29 cellular contexts compared by ENCODE assay signal in genomic region chrX:115260330-115260729, GRCh38. TPM values are rescaled to one million over a fixed set of nuclear protein-coding genes. Genes with fewer than 3 reads are reported as not detected.
DNase-seq lines count a peak whose midpoint lies in the region; ATAC-seq, FAIRE-seq and TF ChIP-seq lines count a peak whose summit lies in the region.
"Had no signal": no experiment of that assay in that cellular context is flagged by ENCODE, and none has a peak within 500 bp of the region (broad histone marks: within the 10 kb centered on the region; RNA-seq: fewer than 3 reads in every experiment).

No MANE protein-coding gene starts in this region.

- TF ChIP-seq CTCF in A549 (IDR thresholded peaks at IDR 0.05) (no peak), astrocyte (IDR thresholded peaks at IDR 0.05; ENCODE audit: insufficient read depth, low read depth, low read length) (no peak), hepatocyte (IDR thresholded peaks at IDR 0.05; ENCODE audit: poor library complexity) (no peak)

- TF ChIP-seq RAD21 in A549 (conservative IDR thresholded peaks at IDR 0.05 in 1 of 2, IDR thresholded peaks at IDR 0.05 in 1 of 2), result no peak

- H2AFZ ChIP-seq in astrocyte (ENCODE audit: low read depth, low read length) (no peak overlapping the region), hepatocyte (no peak overlapping the region)
- H2AFZ ChIP-seq: GM23338 had no signal

- H3K4me2 ChIP-seq in A549 (no peak overlapping the region), astrocyte (ENCODE audit: low read length) (no peak overlapping the region), hepatocyte (no peak overlapping the region)
- H3K4me2 ChIP-seq: GM23338 had no signal

- H3K4me3 ChIP-seq in A549, result no peak overlapping the region
- no peak overlapping the region for H3K4me3 ChIP-seq in astrocyte (ENCODE audit: insufficient read depth, low read depth, low read length)
- no peak overlapping the region for H3K4me3 ChIP-seq in hepatocyte
- H3K4me3 ChIP-seq: body of pancreas, coronary artery, gastrocnemius medialis, GM23338, prostate gland, skin epidermis, upper lobe of left lung had no signal

- H3K79me2 ChIP-seq in astrocyte (ENCODE audit: insufficient read depth, low read length) (no peaks in the 10 kb centered on the region), hepatocyte (no peaks in the 10 kb centered on the region)

- H3K36me3 ChIP-seq in astrocyte (ENCODE audit: insufficient read depth, low read length), result no peaks in the 10 kb centered on the region
- H3K36me3 ChIP-seq in hepatocyte (replicated peaks; ENCODE audit: insufficient read depth, low read depth), result no peaks in the 10 kb centered on the region
- H3K36me3 ChIP-seq: gastrocnemius medialis, prostate gland, upper lobe of left lung had no signal

- no peaks in the 10 kb centered on the region for H3K27me3 Mint-ChIP-seq in astrocyte (ENCODE audit: low read depth, unreplicated experiment)
- H3K27me3 Mint-ChIP-seq: activated CD4-positive, alpha-beta T cell treated with anti-CD3 and anti-CD28 coated beads, Interleukin-2, amount 10 ng/mL, durations not matched to agents 24 days and 14 days; CD4-positive, CD25-positive, alpha-beta regulatory T cell had no signal

- no peaks in the 10 kb centered on the region for H4K20me1 ChIP-seq in astrocyte (ENCODE audit: insufficient read depth, low read length)
- no peaks in the 10 kb centered on the region for H4K20me1 ChIP-seq in hepatocyte (ENCODE audit: insufficient read depth, poor library complexity, severe bottlenecking)

- H3K9me3 ChIP-seq in A549 (no peaks in the 10 kb centered on the region), astrocyte (ENCODE audit: insufficient read depth, low read depth, low read length) (no peaks in the 10 kb centered on the region), hepatocyte (ENCODE audit: low read depth) (no peaks in the 10 kb centered on the region)
- H3K9me3 ChIP-seq: body of pancreas, gastrocnemius medialis, prostate gland, upper lobe of left lung had no signal

- no peak overlapping the region for H3K9ac ChIP-seq in astrocyte (ENCODE audit: low read length)

- ATAC-seq in A549 (no peak), GM19351 (IDR thresholded peaks at IDR 0.05; ENCODE audit: unreplicated experiment) (peak; percentile 50), HG03342 (IDR thresholded peaks at IDR 0.05; ENCODE audit: unreplicated experiment) (no peak), GM19328 (IDR thresholded peaks at IDR 0.05; ENCODE audit: unreplicated experiment) (no peak)
- ATAC-seq: body of pancreas, gastrocnemius medialis, GM23338, T-cell had no signal

- no peak for TF ChIP-seq EP300 in A549 (IDR thresholded peaks at IDR 0.05)

- DNase-seq in A549 (ENCODE audit: low read depth in 1 of 2, low spot score in 1 of 2) (no peak), astrocyte (ENCODE audit: low read depth) (peak; percentile 36), hepatocyte (ENCODE audit: low spot score) (peak; percentile 10), dermis blood vessel endothelial cell (no peak)
- no peak for DNase-seq in activated naive CD4-positive, alpha-beta T cell treated with anti-CD3 and anti-CD28 coated beads, Interleukin-2, amount 50 U/mL, for 16 hours
- DNase-seq: activated CD4-positive, alpha-beta T cell treated with anti-CD3 and anti-CD28 coated beads, Interleukin-2, amount 10 ng/mL, durations not matched to agents 24 days and 14 days; activated naive CD4-positive, alpha-beta T cell treated with Interleukin-2 at 50 U/mL for 16 hours; body of pancreas; CD4-positive, CD25-positive, alpha-beta regulatory T cell; DMS153; gastrocnemius medialis; midbrain; NCI-H1105 treated with DMSO at 0.1 percent for 48 hours; NCI-H526 treated with DMSO at 0.1 percent for 48 hours; SHP77; stimulated activated CD4-positive, alpha-beta T cell treated with anti-CD3 and anti-CD28 coated beads, Interleukin-4, amount 100 ng/mL, for 1 hour; T-cell had no signal

- no peak overlapping the region for H3K27ac Mint-ChIP-seq in astrocyte (ENCODE audit: unreplicated experiment)
- H3K27ac Mint-ChIP-seq: activated CD4-positive, alpha-beta T cell treated with anti-CD3 and anti-CD28 coated beads, Interleukin-2, amount 10 ng/mL, durations not matched to agents 24 days and 14 days; CD4-positive, CD25-positive, alpha-beta regulatory T cell; GM23338; T-cell had no signal

- H3K27ac ChIP-seq in A549 (no peak overlapping the region), astrocyte (ENCODE audit: low read depth, low read length) (no peak overlapping the region), hepatocyte (peak overlapping the region; percentile 74)
- H3K27ac ChIP-seq: body of pancreas, coronary artery, gastrocnemius medialis, prostate gland, skin epidermis, upper lobe of left lung had no signal

- TF ChIP-seq POLR2A in A549 (IDR thresholded peaks at IDR 0.05; ENCODE audit: low read length), result no peak

- H3K36me3 Mint-ChIP-seq in astrocyte (ENCODE audit: low read depth, unreplicated experiment), result no peaks in the 10 kb centered on the region
- H3K36me3 Mint-ChIP-seq: CD4-positive, CD25-positive, alpha-beta regulatory T cell; T-cell had no signal

- no peaks in the 10 kb centered on the region for H3K9me3 Mint-ChIP-seq in astrocyte (ENCODE audit: unreplicated experiment)
- H3K9me3 Mint-ChIP-seq: activated CD4-positive, alpha-beta T cell treated with anti-CD3 and anti-CD28 coated beads, Interleukin-2, amount 10 ng/mL, durations not matched to agents 24 days and 14 days; GM23338; T-cell had no signal

- WGBS in A549 (ENCODE audit: missing lambda C conversion rate), result 92% methylated on average over 3 of the region's 3 CpGs
- 98% methylated on average over 3 of the region's 3 CpGs for WGBS in hepatocyte (ENCODE audit: low lambda C conversion rate, missing lambda C conversion rate)

- POLR2A ChIA-PET in A549 (lab: Yijun Ruan, JAX), result no interaction called here

- H3K4me1 ChIP-seq in A549 (no peaks in the 10 kb centered on the region), astrocyte (ENCODE audit: insufficient read depth, low read length) (no peaks in the 10 kb centered on the region), hepatocyte (ENCODE audit: insufficient read depth) (peaks cover 24% of the 10 kb centered on the region)
- H3K4me1 ChIP-seq: body of pancreas, gastrocnemius medialis, prostate gland, upper lobe of left lung had no signal

- H3K27me3 ChIP-seq in astrocyte (ENCODE audit: insufficient read depth, low read length) (no peaks in the 10 kb centered on the region), hepatocyte (no peaks in the 10 kb centered on the region)
- H3K27me3 ChIP-seq: body of pancreas, upper lobe of left lung had no signal

- peaks cover 2% of the 10 kb centered on the region for H3K4me1 Mint-ChIP-seq in astrocyte (ENCODE audit: low read depth, unreplicated experiment)
- H3K4me1 Mint-ChIP-seq: activated CD4-positive, alpha-beta T cell treated with anti-CD3 and anti-CD28 coated beads, Interleukin-2, amount 10 ng/mL, durations not matched to agents 24 days and 14 days; CD4-positive, CD25-positive, alpha-beta regulatory T cell; GM23338; T-cell had no signal

- no peak overlapping the region for H3K4me3 Mint-ChIP-seq in astrocyte (ENCODE audit: unreplicated experiment)
- H3K4me3 Mint-ChIP-seq: activated CD4-positive, alpha-beta T cell treated with anti-CD3 and anti-CD28 coated beads, Interleukin-2, amount 10 ng/mL, durations not matched to agents 24 days and 14 days; CD4-positive, CD25-positive, alpha-beta regulatory T cell; GM23338; T-cell had no signal

- H3K9me2 ChIP-seq in hepatocyte (replicated peaks; ENCODE audit: insufficient read depth), result no peaks in the 10 kb centered on the region

- CTCF ChIA-PET in A549 (lab: Yijun Ruan, JAX), result no interaction called here

- FAIRE-seq in A549 (lab: Jason Lieb, UNC) (peak; percentile 39), astrocyte (lab: Jason Lieb, UNC) (no peak)
- FAIRE-seq: A204.1, endometrium had no signal

TF ChIP-seq in A549, 52 proteins besides CTCF, POLR2A, EP300 and RAD21:
- no peak for TF ChIP-seq RCOR1 (IDR thresholded peaks at IDR 0.05; ENCODE audit: low read depth, low read length)
- TF ChIP-seq NPAS2 (CRISPR knock-in tag; IDR thresholded peaks at IDR 0.05; ENCODE audit: borderline replicate concordance), result no peak

RNA-seq across cellular contexts. Expression of gene LRCH2, which starts 26.4 kb away (rescaled TPM):
- polyA plus RNA-seq in A549 (2011; rRNA removed) (0.04 and 0.05 TPM in 2 replicates), A549 (2017; fragmentation: RNase III; extraction: RNeasy Plus Mini Kit Qiagen cat#74134 plus additional on column Dnase treatment) (0.01 TPM in 1 of 3 replicates, not detected in the others), hepatocyte (3.2 and 5.7 TPM in 2 replicates)
- polyA plus RNA-seq in A549 (2012; cell fraction: cytosol; rRNA removed), result under 0.01 TPM in 1 of 2 replicates, not detected in the other
- polyA plus RNA-seq in A549 (2012; cell fraction: nucleus; rRNA removed), result not detected in 2 replicates
- polyA minus RNA-seq in A549 (2011; rRNA and poly(A)+ RNA removed), result not detected in 2 replicates
- total RNA-seq in astrocyte (4.6 and 5.8 TPM in 2 replicates), hepatocyte (22.5 and 26.2 TPM in 2 replicates), dermis blood vessel endothelial cell (9.2 and 12.6 TPM in 2 replicates)
- total RNA-seq: activated CD4-positive, alpha-beta T cell treated with anti-CD3 and anti-CD28 coated beads, Interleukin-2, amount 10 ng/mL, durations not matched to agents 24 days and 14 days; CD4-positive, CD25-positive, alpha-beta regulatory T cell; LHCN-M2; T-cell had no signal
- polyA plus RNA-seq: CD4-positive, CD25-positive, alpha-beta regulatory T cell had no signal

RNA-seq across cellular contexts. Expression of gene LUZP4, which starts 29.2 kb away (rescaled TPM):
- polyA plus RNA-seq in A549 (2011; rRNA removed) (not detected in 2 replicates), A549 (2017; fragmentation: RNase III; extraction: RNeasy Plus Mini Kit Qiagen cat#74134 plus additional on column Dnase treatment) (not detected in 3 replicates), hepatocyte (not detected in 2 replicates)
- not detected in 2 replicates for polyA plus RNA-seq in A549 (2012; cell fraction: cytosol; rRNA removed)
- polyA plus RNA-seq in A549 (2012; cell fraction: nucleus; rRNA removed), result not detected in 2 replicates
- not detected in 2 replicates for polyA minus RNA-seq in A549 (2011; rRNA and poly(A)+ RNA removed)
- total RNA-seq in astrocyte (not detected in 2 replicates), hepatocyte (not detected in 2 replicates), dermis blood vessel endothelial cell (not detected in 2 replicates)
- total RNA-seq: activated CD4-positive, alpha-beta T cell treated with anti-CD3 and anti-CD28 coated beads, Interleukin-2, amount 10 ng/mL, durations not matched to agents 24 days and 14 days; body of pancreas; CD4-positive, CD25-positive, alpha-beta regulatory T cell; gastrocnemius medialis; GM23338; LHCN-M2; T-cell; upper lobe of left lung had no signal
- polyA plus RNA-seq: CD4-positive, CD25-positive, alpha-beta regulatory T cell; GM23338; neural cell had no signal

Comparison
In these comparisons a context has a peak if more than half of its experiments do, and no peak if none do; other contexts are left out.
1. DNase-seq: peak in astrocyte (single experiment) and hepatocyte (single experiment); none in A549 (0 of 2), dermis blood vessel endothelial cell (single experiment) and activated naive CD4-positive, alpha-beta T cell treated with anti-CD3 and anti-CD28 coated beads, Interleukin-2, amount 50 U/mL, for 16 hours (single experiment).